8 cellular contexts compared by ENCODE assay signal in genomic region chr11:15074206-15075161, GRCh38. TPM values are rescaled to one million over a fixed set of nuclear protein-coding genes. Genes with fewer than 3 reads are reported as not detected.
DNase-seq lines count a peak whose midpoint lies in the region; ATAC-seq and TF ChIP-seq lines count a peak whose summit lies in the region.

No MANE protein-coding gene starts in this region.

- H3K4me3 Mint-ChIP-seq in activated T-cell treated with anti-CD3 and anti-CD28 coated beads, Interleukin-2, amount 50 U/mL, for 4 hours: peak overlapping the region; percentile 81
- H3K4me3 Mint-ChIP-seq in natural killer cell treated with Interleukin-12 subunit alpha and Interleukin-12 subunit beta and Interleukin-15 and Interleukin-18, amount 100 ng/mL, for 72 hours: peak overlapping the region; percentile 77

- H4K5ac ChIP-seq in IMR-90 (ENCODE audit: low read depth, low read length): no peak overlapping the region

- no peak overlapping the region for H3K9ac ChIP-seq in IMR-90 (ENCODE audit: low read depth, low read length)

- CTCF ChIA-PET in IMR-90 (lab: Yijun Ruan, JAX): interaction anchor here (0.7 to 1.9 kb wide), 8 partner anchors 10 to 1148 kb away, joined by 3 to 5 read pairs (median 3); no protein-coding TSS in a partner anchor

- intact Hi-C loops in IMR-90 (cut with micrococcal nuclease): loop anchor here (1.0 to 2.0 kb wide), 4 partner anchors 100 to 537 kb away; no protein-coding TSS in a partner anchor

- TF ChIP-seq CTCF in IMR-90 (conservative IDR thresholded peaks at IDR 0.05; ENCODE audit: low read depth, low read length): peak; percentile 64

- no peaks in the 10 kb centered on the region for H4K20me1 ChIP-seq in IMR-90 (ENCODE audit: insufficient read depth, low read length)

- H2BK15ac ChIP-seq in IMR-90 (ENCODE audit: low read depth, low read length): no peak overlapping the region

- peak overlapping the region; percentile 71 for H2AK9ac ChIP-seq in IMR-90 (replicated peaks; ENCODE audit: low read depth, low read length, poor library complexity)

- H3K18ac ChIP-seq in IMR-90 (ENCODE audit: low read depth, low read length): no peak overlapping the region

- no peak overlapping the region for H4K8ac ChIP-seq in IMR-90 (ENCODE audit: low read depth in 2 of 2, low read length in 2 of 2)

- H3K27ac ChIP-seq in IMR-90 (ENCODE audit: insufficient read depth, low read length): no peak overlapping the region

- dilution Hi-C loops in IMR-90 (cut with HindIII; ENCODE audit: low sequenced_read_pairs, unreplicated experiment): no loop called here

- H3K4ac ChIP-seq in IMR-90 (ENCODE audit: low read depth, low read length): no peak overlapping the region

- H4K91ac ChIP-seq in IMR-90 (ENCODE audit: insufficient read depth, low read depth, low read length): no peak overlapping the region

- peak; percentile 61 for DNase-seq in DMS 273 treated with DMSO at 0.1 percent for 48 hours (lab: John Stamatoyannopoulos, UW)
- DNase-seq in IMR-90: peak; percentile 51
- DNase-seq in OCI-M1 (lab: John Stamatoyannopoulos, UW): peak; percentile 84
- DNase-seq in activated T-cell treated with anti-CD3 and anti-CD28 coated beads, Interleukin-2, amount 50 U/mL, for 4 hours: peak; percentile 83
- DNase-seq in fibroblast of peridontal ligament (ENCODE audit: extremely low read depth): peak; percentile 47
- DNase-seq in natural killer cell treated with Interleukin-12 subunit alpha and Interleukin-12 subunit beta and Interleukin-15 and Interleukin-18, amount 100 ng/mL, for 72 hours (ENCODE audit: low spot score): no peak
- DNase-seq in stimulated activated naive CD8-positive, alpha-beta T cell treated with anti-CD3 and anti-CD28 coated beads, Interleukin-15, Interleukin-2, amounts not matched to agents 100 U/mL and 50 U/mL, for 24 hours: peak; percentile 92

- no peaks in the 10 kb centered on the region for H3K9me1 ChIP-seq in IMR-90 (ENCODE audit: insufficient read depth, low read length)

- TF ChIP-seq RAD21 in IMR-90 (IDR thresholded peaks at IDR 0.05; ENCODE audit: low read length): peak; percentile 64

- 5% methylated on average over 8 of the region's 33 CpGs; no CpG with 5 or more reads in 1 of the 2 experiments for WGBS in IMR-90 (ENCODE audit: extremely low coverage in 2 of 2, insufficient read length in 1 of 2), 2 experiments

- H3K36me3 ChIP-seq in IMR-90 (ENCODE audit: control insufficient read depth, insufficient read depth, low read length): no peaks in the 10 kb centered on the region

- ATAC-seq in GM21576 (IDR thresholded peaks at IDR 0.05; ENCODE audit: unreplicated experiment) (peak; percentile 95), IMR-90 (ENCODE audit: low read depth) (peak; percentile 89)
- ATAC-seq in activated T-cell treated with anti-CD3 and anti-CD28 coated beads, Interleukin-2, amount 50 U/mL, for 4 hours: peak; percentile 86 to 89
- ATAC-seq in natural killer cell treated with Interleukin-12 subunit alpha and Interleukin-12 subunit beta and Interleukin-15 and Interleukin-18, amount 100 ng/mL, for 72 hours: peak; percentile 87 to 88
- ATAC-seq in stimulated activated naive CD8-positive, alpha-beta T cell treated with anti-CD3 and anti-CD28 coated beads, Interleukin-15, Interleukin-2, amounts not matched to agents 100 U/mL and 50 U/mL, for 24 hours: peak; percentile 92

- no peak overlapping the region for H3K14ac ChIP-seq in IMR-90 (replicated peaks; ENCODE audit: low read depth, low read length)

- H3K27me3 Mint-ChIP-seq in activated T-cell treated with anti-CD3 and anti-CD28 coated beads, Interleukin-2, amount 50 U/mL, for 4 hours (ENCODE audit: low read depth): peaks cover 21% of the 10 kb centered on the region
- peaks cover 33 to 45% of the 10 kb centered on the region in 2 donors for H3K27me3 Mint-ChIP-seq in natural killer cell treated with Interleukin-12 subunit alpha and Interleukin-12 subunit beta and Interleukin-15 and Interleukin-18, amount 100 ng/mL, for 72 hours

- no peak overlapping the region for H3K56ac ChIP-seq in IMR-90 (ENCODE audit: extremely low read depth, insufficient read depth, low read length)

- no peak overlapping the region for H2BK20ac ChIP-seq in IMR-90 (ENCODE audit: low read depth, low read length)

- no peak overlapping the region for H3K23ac ChIP-seq in IMR-90 (ENCODE audit: low read depth, low read length)

- H3K4me2 ChIP-seq in IMR-90 (ENCODE audit: low read depth, low read length): peak overlapping the region; percentile 80

- H3K79me1 ChIP-seq in IMR-90 (ENCODE audit: low read depth in 1 of 2, low read length in 2 of 2): no peaks in the 10 kb centered on the region

- peaks cover 4% of the 10 kb centered on the region; the same call in 1 of the 2 replicates for H3K4me1 ChIP-seq in IMR-90 (ENCODE audit: control insufficient read depth, insufficient read depth, low read length)

- H3K27ac Mint-ChIP-seq in natural killer cell treated with Interleukin-12 subunit alpha and Interleukin-12 subunit beta and Interleukin-15 and Interleukin-18, amount 100 ng/mL, for 72 hours: no peak overlapping the region

- H3K9me3 ChIP-seq in IMR-90 (ENCODE audit: control insufficient read depth, insufficient read depth, low read length): no peaks in the 10 kb centered on the region

- in situ Hi-C loops in IMR-90 (cut with MboI; ENCODE audit: low sequenced_read_pairs): no loop called here

- peaks cover 47% of the 10 kb centered on the region for H3K27me3 ChIP-seq in IMR-90 (ENCODE audit: control insufficient read depth, insufficient read depth, low read length)

- H3K4me3 ChIP-seq in IMR-90 (ENCODE audit: insufficient read depth, low read depth, low read length): no peak overlapping the region; the same call in 1 of the 2 replicates

- BruUV-seq in IMR-90 (replicated peaks; lab: Mats Ljungman, UMichigan): no TSS peak

- H2AK5ac ChIP-seq in IMR-90 (ENCODE audit: low read depth, low read length): no peak overlapping the region

- no peak overlapping the region for H2BK5ac ChIP-seq in IMR-90 (ENCODE audit: low read depth, low read length, poor library complexity, severe bottlenecking)

- H2AFZ ChIP-seq in IMR-90 (replicated peaks; ENCODE audit: low read length, poor library complexity): peak overlapping the region; percentile 85

- H3K9me3 Mint-ChIP-seq in activated T-cell treated with anti-CD3 and anti-CD28 coated beads, Interleukin-2, amount 50 U/mL, for 4 hours: peaks cover 4% of the 10 kb centered on the region
- no peaks in the 10 kb centered on the region for H3K9me3 Mint-ChIP-seq in natural killer cell treated with Interleukin-12 subunit alpha and Interleukin-12 subunit beta and Interleukin-15 and Interleukin-18, amount 100 ng/mL, for 72 hours

- no peak overlapping the region for H2BK120ac ChIP-seq in IMR-90 (ENCODE audit: low read depth, low read length)

- POLR2A ChIA-PET in IMR-90 (lab: Charles Lee; ENCODE audit: unreplicated experiment): interaction anchor here (0.6 kb wide), 1 partner anchor 1531 kb away, joined by 4 read pairs; no protein-coding TSS in a partner anchor

- peaks cover 15% of the 10 kb centered on the region for H3K4me1 Mint-ChIP-seq in activated T-cell treated with anti-CD3 and anti-CD28 coated beads, Interleukin-2, amount 50 U/mL, for 4 hours (ENCODE audit: low read depth)
- peaks cover 9 to 16% of the 10 kb centered on the region in 2 donors for H3K4me1 Mint-ChIP-seq in natural killer cell treated with Interleukin-12 subunit alpha and Interleukin-12 subunit beta and Interleukin-15 and Interleukin-18, amount 100 ng/mL, for 72 hours (ENCODE audit: low read depth in 2 of 2)

- no peaks in the 10 kb centered on the region for H3K36me3 Mint-ChIP-seq in activated T-cell treated with anti-CD3 and anti-CD28 coated beads, Interleukin-2, amount 50 U/mL, for 4 hours (ENCODE audit: insufficient read depth)
- H3K36me3 Mint-ChIP-seq in natural killer cell treated with Interleukin-12 subunit alpha and Interleukin-12 subunit beta and Interleukin-15 and Interleukin-18, amount 100 ng/mL, for 72 hours: no peaks in the 10 kb centered on the region

- TF ChIP-seq POLR2A in IMR-90 (IDR thresholded peaks at IDR 0.05; ENCODE audit: low read depth, low read length): no peak

TF ChIP-seq in IMR-90, 13 proteins besides CTCF, POLR2A, EP300 and RAD21:
- TF ChIP-seq FOS (IDR thresholded peaks at IDR 0.05; ENCODE audit: low read depth, low read length): no peak
- peak; percentile 61 for TF ChIP-seq SMC3 (IDR thresholded peaks at IDR 0.05; ENCODE audit: low read depth, low read length)

RNA-seq across cellular contexts. Expression of gene CALCB, which starts 1.1 kb away (rescaled TPM):
- total RNA-seq in IMR-90 (2012; rRNA removed): not detected in 2 replicates
- not detected in 2 replicates for polyA plus RNA-seq in IMR-90 (2012; rRNA removed)
- polyA plus RNA-seq in IMR-90 (2012; cell fraction: cytosol; rRNA removed): not detected in 2 replicates
- polyA plus RNA-seq in IMR-90 (2012; cell fraction: nucleus; rRNA removed; ENCODE audit: low replicate concordance): 0.15 TPM in 1 of 2 replicates, not detected in the other
- 1 to 10 TPM; 1.3 to 2.7 (median 1.4) TPM for total RNA-seq in activated T-cell treated with anti-CD3 and anti-CD28 coated beads, Interleukin-2, amount 50 U/mL, for 4 hours
- under 1 TPM; 0.12 to 0.50 TPM for total RNA-seq in natural killer cell treated with Interleukin-12 subunit alpha and Interleukin-12 subunit beta and Interleukin-15 and Interleukin-18, amount 100 ng/mL, for 72 hours

RNA-seq across cellular contexts. Expression of gene INSC, which starts 40.2 kb away (rescaled TPM):
- total RNA-seq in IMR-90 (2012; rRNA removed): 0.56 and 1.4 TPM in 2 replicates
- polyA plus RNA-seq in IMR-90 (2012; rRNA removed): 0.53 and 0.87 TPM in 2 replicates
- polyA plus RNA-seq in IMR-90 (2012; cell fraction: cytosol; rRNA removed): 0.42 and 0.49 TPM in 2 replicates
- polyA plus RNA-seq in IMR-90 (2012; cell fraction: nucleus; rRNA removed; ENCODE audit: low replicate concordance): 0.81 and 1.2 TPM in 2 replicates
- total RNA-seq in activated T-cell treated with anti-CD3 and anti-CD28 coated beads, Interleukin-2, amount 50 U/mL, for 4 hours: not detected
- under 1 TPM in 1 of 2 donors, not detected in 1; 0.55 TPM for total RNA-seq in natural killer cell treated with Interleukin-12 subunit alpha and Interleukin-12 subunit beta and Interleukin-15 and Interleukin-18, amount 100 ng/mL, for 72 hours
